ENCODE assay signal across 7 cellular contexts in genomic region chr18:10560457-10561045, GRCh38. TPM values are rescaled to one million over a fixed set of nuclear protein-coding genes. Genes with fewer than 3 reads are reported as not detected.
A peak's percentile ranks its signal among the peaks of the same experiment; 100 is the strongest.
DNase-seq lines count a peak whose midpoint lies in the region; ATAC-seq and TF ChIP-seq lines count a peak whose summit lies in the region.

No MANE protein-coding gene starts in this region.

- no peak overlapping the region for H3K9ac ChIP-seq in endodermal cell (ENCODE audit: extremely low read depth, low read length, poor library complexity, severe bottlenecking)

- WGBS in endodermal cell (ENCODE audit: insufficient coverage in 1 of 2, insufficient read length in 1 of 2), 2 experiments: 52 to 55% methylated on average over 14 to 17 of the region's 17 CpGs

- H3K4me3 Mint-ChIP-seq in activated CD8-positive, alpha-beta T cell treated with anti-CD3 and anti-CD28 coated beads for 36 hours: no peak overlapping the region
- H3K4me3 Mint-ChIP-seq in endodermal cell (peak overlapping the region; percentile 40), mesothelial cell of epicardium (peak overlapping the region; percentile 15)

- peaks cover 23% of the 10 kb centered on the region for H3K9me3 ChIP-seq in endodermal cell (ENCODE audit: control insufficient read depth, low read length)

- TF ChIP-seq CTCF in GM12872 (IDR thresholded peaks at IDR 0.05; ENCODE audit: insufficient read depth, low read depth, low read length) (peak; percentile 75), endodermal cell (conservative IDR thresholded peaks at IDR 0.05) (peak; percentile 87), mesothelial cell of epicardium (IDR thresholded peaks at IDR 0.05; ENCODE audit: unreplicated experiment) (peak; percentile 89)
- TF ChIP-seq CTCF in activated CD8-positive, alpha-beta T cell treated with anti-CD3 and anti-CD28 coated beads for 36 hours (IDR thresholded peaks at IDR 0.05): peak; percentile 83

- no peak overlapping the region for H3K4me3 ChIP-seq in endodermal cell (ENCODE audit: low read length)

- no peaks in the 10 kb centered on the region for H3K4me1 ChIP-seq in endodermal cell (ENCODE audit: control insufficient read depth, insufficient read depth, low read length)

- no peaks in the 10 kb centered on the region for H3K27me3 Mint-ChIP-seq in activated CD8-positive, alpha-beta T cell treated with anti-CD3 and anti-CD28 coated beads for 36 hours
- H3K27me3 Mint-ChIP-seq in endodermal cell (ENCODE audit: insufficient read depth) (no peaks in the 10 kb centered on the region), mesothelial cell of epicardium (ENCODE audit: low read depth) (no peaks in the 10 kb centered on the region)

- no peak overlapping the region for H3K27ac Mint-ChIP-seq in activated CD8-positive, alpha-beta T cell treated with anti-CD3 and anti-CD28 coated beads for 36 hours
- H3K27ac Mint-ChIP-seq in endodermal cell (no peak overlapping the region), mesothelial cell of epicardium (no peak overlapping the region)

- peaks cover 23% of the 10 kb centered on the region for H3K36me3 ChIP-seq in endodermal cell (ENCODE audit: control insufficient read depth, insufficient read depth, low read length)

- intact Hi-C loops in activated CD8-positive, alpha-beta T cell treated with anti-CD3 and anti-CD28 coated beads for 36 hours (cut with micrococcal nuclease): no loop called here

- H3K4me1 Mint-ChIP-seq in activated CD8-positive, alpha-beta T cell treated with anti-CD3 and anti-CD28 coated beads for 36 hours (ENCODE audit: low read depth): peaks cover 6% of the 10 kb centered on the region
- peaks cover 3% of the 10 kb centered on the region for H3K4me1 Mint-ChIP-seq in endodermal cell
- H3K4me1 Mint-ChIP-seq in mesothelial cell of epicardium: peaks cover 17% of the 10 kb centered on the region

- CTCF ChIA-PET in activated CD8-positive, alpha-beta T cell treated with anti-CD3 and anti-CD28 coated beads for 36 hours (lab: Charles Lee): interaction anchor here (0.7 to 2.7 kb wide), 23 partner anchors 8 to 997 kb away, joined by 3 to 14 read pairs (median 4); partner anchors contain the start of gene NAPG

- H3K27me3 ChIP-seq in endodermal cell (ENCODE audit: control insufficient read depth, insufficient read depth, low read length, poor library complexity, severe bottlenecking): no peaks in the 10 kb centered on the region

- H3K27ac ChIP-seq in endodermal cell (ENCODE audit: low read depth, low read length): no peak overlapping the region

- POLR2A ChIA-PET in activated CD8-positive, alpha-beta T cell treated with anti-CD3 and anti-CD28 coated beads for 36 hours (lab: Charles Lee): no interaction called here

- H3K36me3 Mint-ChIP-seq in activated CD8-positive, alpha-beta T cell treated with anti-CD3 and anti-CD28 coated beads for 36 hours (ENCODE audit: low read depth): peaks cover 15% of the 10 kb centered on the region
- H3K36me3 Mint-ChIP-seq in endodermal cell (ENCODE audit: low read depth) (peaks cover 31% of the 10 kb centered on the region), mesothelial cell of epicardium (peaks cover 24% of the 10 kb centered on the region)

- ATAC-seq in HG03095 (IDR thresholded peaks at IDR 0.05; ENCODE audit: unreplicated experiment): peak; percentile 59
- peak; percentile 66 for ATAC-seq in activated CD8-positive, alpha-beta T cell treated with anti-CD3 and anti-CD28 coated beads for 36 hours

- DNase-seq in NCI-H510A (lab: John Stamatoyannopoulos, UW): peak; percentile 31
- DNase-seq in activated CD8-positive, alpha-beta T cell treated with anti-CD3 and anti-CD28 coated beads for 36 hours: peak; percentile 82
- DNase-seq in endodermal cell: peak; percentile 95
- DNase-seq in mesothelial cell of epicardium (ENCODE audit: low spot score in 2 of 2, unreplicated experiment in 2 of 2): peak; percentile 51 to 84
- peak; percentile 26 for DNase-seq in stimulated activated CD8-positive, alpha-beta memory T cell treated with anti-CD3 and anti-CD28 coated beads, Interleukin-15, amount 100 ng/mL, for 24 hours (ENCODE audit: low read depth)

- no peaks in the 10 kb centered on the region for H3K9me3 Mint-ChIP-seq in activated CD8-positive, alpha-beta T cell treated with anti-CD3 and anti-CD28 coated beads for 36 hours
- H3K9me3 Mint-ChIP-seq in endodermal cell: peaks cover 12% of the 10 kb centered on the region
- peaks cover 4% of the 10 kb centered on the region for H3K9me3 Mint-ChIP-seq in mesothelial cell of epicardium

RNA-seq across cellular contexts. Expression of gene NAPG, which starts 34.7 kb away (rescaled TPM):
- 10 to 100 TPM; 27.5 to 29.7 TPM for total RNA-seq in activated CD8-positive, alpha-beta T cell treated with anti-CD3 and anti-CD28 coated beads for 36 hours
- total RNA-seq in endodermal cell: 10 to 100 TPM; 35.3 to 42.9 TPM
- 28.0 TPM for polyA plus RNA-seq in endodermal cell (2013, experiment 1 of 2)
- polyA plus RNA-seq in endodermal cell (2013, experiment 2 of 2): 29.6 TPM
- 24.0 to 27.2 TPM (median 26.1 TPM) in 3 replicates for total RNA-seq in mesothelial cell of epicardium

Comparison
In these comparisons a context has a peak if more than half of its experiments do, and no peak if none do; other contexts are left out.
1. DNase-seq: peak in every context shown above with its lines; median percentile 95 in endodermal cell; 82 in activated CD8-positive, alpha-beta T cell treated with anti-CD3 and anti-CD28 coated beads for 36 hours; 68 in mesothelial cell of epicardium; 31 in NCI-H510A; 26 in stimulated activated CD8-positive, alpha-beta memory T cell treated with anti-CD3 and anti-CD28 coated beads, Interleukin-15, amount 100 ng/mL, for 24 hours.